ENCODE assay signal across 1 cellular context in genomic region chr12:55831407-55831880, GRCh38.
TF ChIP-seq lines count a peak whose summit lies in the region.

No MANE protein-coding gene starts in this region.

TF ChIP-seq in H1, 55 proteins besides CTCF, POLR2A, EP300 and RAD21:
- TF ChIP-seq SUZ12 (IDR thresholded peaks at IDR 0.05; ENCODE audit: low read length): no peak
- no peak for TF ChIP-seq ATF2 (IDR thresholded peaks at IDR 0.05; ENCODE audit: low read length)
- TF ChIP-seq ZNF274 (IDR thresholded peaks at IDR 0.05; ENCODE audit: borderline replicate concordance, extremely low read depth, low read length): no peak
- no peak for TF ChIP-seq GABPA (IDR thresholded peaks at IDR 0.05; ENCODE audit: borderline replicate concordance, insufficient read depth, low read length)
- TF ChIP-seq GTF2F1 (IDR thresholded peaks at IDR 0.05; ENCODE audit: borderline replicate concordance, low read depth, low read length): no peak
- no peak for TF ChIP-seq SRF (IDR thresholded peaks at IDR 0.05; ENCODE audit: low read depth, low read length)
- TF ChIP-seq RXRA (IDR thresholded peaks at IDR 0.05; ENCODE audit: insufficient read depth, low read depth, low read length): no peak
- no peak for TF ChIP-seq KDM5A (IDR thresholded peaks at IDR 0.05; ENCODE audit: low read length)
